Comparison of ENCODE assay signal across 8 cellular contexts in genomic region chr1:112954945-112955677, GRCh38. TPM values are rescaled to one million over a fixed set of nuclear protein-coding genes. Genes with fewer than 3 reads are reported as not detected.
DNase-seq lines count a peak whose midpoint lies in the region; ATAC-seq and TF ChIP-seq lines count a peak whose summit lies in the region.

No MANE protein-coding gene starts in this region.

- H3K27ac Mint-ChIP-seq in CD4-positive, alpha-beta T cell, result peak overlapping the region; percentile 76
- H3K27ac Mint-ChIP-seq in natural killer cell treated with Interleukin-12 subunit alpha and Interleukin-12 subunit beta and Interleukin-15 and Interleukin-18, amount 100 ng/mL, for 72 hours, result peak overlapping the region; percentile 35 to 90

- H3K36me3 Mint-ChIP-seq in CD4-positive, alpha-beta T cell (ENCODE audit: low read depth), result peaks cover 12% of the 10 kb centered on the region
- peaks cover 12% of the 10 kb centered on the region for H3K36me3 Mint-ChIP-seq in natural killer cell treated with Interleukin-12 subunit alpha and Interleukin-12 subunit beta and Interleukin-15 and Interleukin-18, amount 100 ng/mL, for 72 hours

- H2AFZ ChIP-seq in OCI-LY7 (ENCODE audit: low read length), result peak overlapping the region; percentile 36; the same call in 1 of the 2 replicates
- H2AFZ ChIP-seq in fibroblast of lung (ENCODE audit: low read length), result peak overlapping the region; percentile 42

- H3K9me3 ChIP-seq in CD4-positive, alpha-beta T cell (ENCODE audit: control insufficient read depth, low read length), result no peaks in the 10 kb centered on the region
- H3K9me3 ChIP-seq in OCI-LY7 (ENCODE audit: low read length) (no peaks in the 10 kb centered on the region), fibroblast of lung (ENCODE audit: control insufficient read depth, insufficient read depth, low read depth, low read length) (no peaks in the 10 kb centered on the region), stomach smooth muscle (ENCODE audit: control insufficient read depth in 2 of 2, low read length in 2 of 2) (no peaks in the 10 kb centered on the region)

- BruUV-seq in OCI-LY7 (replicated peaks; lab: Mats Ljungman, UMichigan), result TSS peak; percentile 60

- DNase-seq in CD4-positive, alpha-beta T cell, result peak; percentile 0 to 44 (median 20)
- peak; percentile 79 for DNase-seq in OCI-LY7 (ENCODE audit: low spot score)
- peak; percentile 81 to 82 for DNase-seq in activated T-cell treated with anti-CD3 and anti-CD28 coated beads, Interleukin-2, amount 50 U/mL, for 48 hours
- peak; percentile 64 to 75 for DNase-seq in fibroblast of lung (ENCODE audit: low read depth in 2 of 2)
- peak; percentile 72 for DNase-seq in natural killer cell treated with Interleukin-12 subunit alpha and Interleukin-12 subunit beta and Interleukin-15 and Interleukin-18, amount 100 ng/mL, for 72 hours (ENCODE audit: low spot score)

- no peak overlapping the region for H3K27ac ChIP-seq in CD4-positive, alpha-beta T cell (ENCODE audit: low read depth, low read length)
- H3K27ac ChIP-seq in OCI-LY7 (ENCODE audit: low read depth, low read length, poor library complexity, severe bottlenecking), result peak overlapping the region; percentile 87
- peak overlapping the region; percentile 87 for H3K27ac ChIP-seq in fibroblast of lung (ENCODE audit: insufficient read depth, low read length)
- H3K27ac ChIP-seq in stomach smooth muscle (ENCODE audit: low read length), result peak overlapping the region; percentile 88

- peak overlapping the region; percentile 98 for H3K4me3 Mint-ChIP-seq in CD4-positive, alpha-beta T cell
- peak overlapping the region; percentile 89 for H3K4me3 Mint-ChIP-seq in natural killer cell treated with Interleukin-12 subunit alpha and Interleukin-12 subunit beta and Interleukin-15 and Interleukin-18, amount 100 ng/mL, for 72 hours

- TF ChIP-seq CTCF in CD4-positive, alpha-beta T cell (IDR thresholded peaks at IDR 0.05), result no peak
- TF ChIP-seq CTCF in OCI-LY7 (conservative IDR thresholded peaks at IDR 0.05; ENCODE audit: low read length) (no peak), fibroblast of lung (conservative IDR thresholded peaks at IDR 0.05 in 1 of 2, IDR thresholded peaks at IDR 0.05 in 1 of 2; ENCODE audit: low read depth in 1 of 2, low read length in 2 of 2) (no peak)

- H3K9me3 Mint-ChIP-seq in CD4-positive, alpha-beta T cell, result no peaks in the 10 kb centered on the region
- no peaks in the 10 kb centered on the region for H3K9me3 Mint-ChIP-seq in natural killer cell treated with Interleukin-12 subunit alpha and Interleukin-12 subunit beta and Interleukin-15 and Interleukin-18, amount 100 ng/mL, for 72 hours

- H3K4me1 ChIP-seq in OCI-LY7 (ENCODE audit: insufficient read depth, low read length, poor library complexity, severe bottlenecking) (peaks cover 37% of the 10 kb centered on the region), fibroblast of lung (ENCODE audit: control insufficient read depth, extremely low read depth, insufficient read depth, low read length) (peaks cover 8% of the 10 kb centered on the region), stomach smooth muscle (ENCODE audit: control insufficient read depth, insufficient read depth, low read length) (peaks cover 13% of the 10 kb centered on the region)

- H3K4me2 ChIP-seq in OCI-LY7 (ENCODE audit: low read length), result peak overlapping the region; percentile 95
- peak overlapping the region; percentile 95 for H3K4me2 ChIP-seq in fibroblast of lung (ENCODE audit: extremely low read depth, insufficient read depth, low read length)

- H3K27me3 Mint-ChIP-seq in CD4-positive, alpha-beta T cell, result no peaks in the 10 kb centered on the region
- peaks cover 0 to 3% of the 10 kb centered on the region in 2 donors for H3K27me3 Mint-ChIP-seq in natural killer cell treated with Interleukin-12 subunit alpha and Interleukin-12 subunit beta and Interleukin-15 and Interleukin-18, amount 100 ng/mL, for 72 hours

- intact Hi-C loops in CD4-positive, alpha-beta T cell (cut with DNase I, micrococcal nuclease), result loop anchor here (2.0 to 10.0 kb wide), 10 partner anchors 73 to 1560 kb away; partner anchors contain the start of genes RSBN1 (in 2 of the 2), CAPZA1 (in 1 of the 2), CTTNBP2NL (in 1 of the 2) and MAGI3 (in 1 of the 2)
- intact Hi-C loops in OCI-LY7 (cut with micrococcal nuclease; ENCODE audit: unreplicated experiment), result loop anchor here (2.0 to 10.0 kb wide), 6 partner anchors 18 to 990 kb away; partner anchors contain the start of genes CTTNBP2NL and LRIG2

- peaks cover 56% of the 10 kb centered on the region for H3K4me1 Mint-ChIP-seq in CD4-positive, alpha-beta T cell (ENCODE audit: low read depth)
- H3K4me1 Mint-ChIP-seq in natural killer cell treated with Interleukin-12 subunit alpha and Interleukin-12 subunit beta and Interleukin-15 and Interleukin-18, amount 100 ng/mL, for 72 hours (ENCODE audit: low read depth in 2 of 2), result peaks cover 30 to 47% of the 10 kb centered on the region in 2 donors

- peaks cover 31% of the 10 kb centered on the region for H3K36me3 ChIP-seq in OCI-LY7 (ENCODE audit: insufficient read depth, low read length)
- H3K36me3 ChIP-seq in fibroblast of lung (ENCODE audit: control insufficient read depth, insufficient read depth, low read length), result no peaks in the 10 kb centered on the region
- H3K36me3 ChIP-seq in stomach smooth muscle (ENCODE audit: control insufficient read depth in 2 of 2, insufficient read depth in 2 of 2, low read length in 2 of 2), result no peaks in the 10 kb centered on the region

- H3K9me2 ChIP-seq in OCI-LY7 (ENCODE audit: insufficient read depth, low read length), result no peaks in the 10 kb centered on the region

- CTCF ChIA-PET in CD4-positive, alpha-beta T cell (lab: Charles Lee), result interaction anchor here (2.4 kb wide), 1 partner anchor 118 kb away, joined by 10 read pairs; the partner anchor contains the start of gene LRIG2
- CTCF ChIA-PET in OCI-LY7 (lab: Charles Lee; ENCODE audit: unreplicated experiment), result no interaction called here

- H3K4me3 ChIP-seq in OCI-LY7 (ENCODE audit: low read depth, low read length, poor library complexity, severe bottlenecking) (peak overlapping the region; percentile 88), fibroblast of lung (replicated peaks in 1 of 4; ENCODE audit: control extremely low read depth in 1 of 4, insufficient read depth in 1 of 4, low read depth in 3 of 4, low read length in 4 of 4) (peak overlapping the region; percentile 52 to 89 (median 66)), stomach smooth muscle (ENCODE audit: low read length in 2 of 2) (peak overlapping the region; percentile 91 to 93)

- POLR2A ChIA-PET in CD4-positive, alpha-beta T cell (lab: Charles Lee), result interaction anchor here (1.3 to 1.8 kb wide), 2 partner anchors 118 to 337 kb away, joined by 4 to 5 read pairs; partner anchors contain the start of gene LRIG2
- POLR2A ChIA-PET in OCI-LY7 (lab: Charles Lee), result interaction anchor here (1.1 to 2.8 kb wide), 4 partner anchors 13 to 118 kb away, joined by 4 to 31 read pairs (median 6); partner anchors contain the start of gene LRIG2

- H3K9ac ChIP-seq in fibroblast of lung (ENCODE audit: insufficient read depth, low read length), result peak overlapping the region; percentile 85
- H3K9ac ChIP-seq in stomach smooth muscle (ENCODE audit: low read length in 2 of 2), result peak overlapping the region; percentile 83 to 92

- peak; percentile 4 for ATAC-seq in CD4-positive, alpha-beta T cell (ENCODE audit: poor library complexity)
- ATAC-seq in GM19395 (IDR thresholded peaks at IDR 0.05; ENCODE audit: unreplicated experiment) (peak; percentile 27), HG03520 (IDR thresholded peaks at IDR 0.05; ENCODE audit: unreplicated experiment) (peak; percentile 1)
- ATAC-seq in natural killer cell treated with Interleukin-12 subunit alpha and Interleukin-12 subunit beta and Interleukin-15 and Interleukin-18, amount 100 ng/mL, for 72 hours, result peak; percentile 40 to 63

- H3K27me3 ChIP-seq in CD4-positive, alpha-beta T cell (ENCODE audit: control insufficient read depth, insufficient read depth, low read length), result no peaks in the 10 kb centered on the region
- H3K27me3 ChIP-seq in fibroblast of lung (ENCODE audit: control insufficient read depth, insufficient read depth, low read length) (no peaks in the 10 kb centered on the region), stomach smooth muscle (ENCODE audit: control insufficient read depth in 1 of 2, insufficient read depth in 2 of 2, low read length in 2 of 2) (no peaks in the 10 kb centered on the region)

- H4K20me1 ChIP-seq in OCI-LY7 (ENCODE audit: insufficient read depth, low read length) (peaks cover 40% of the 10 kb centered on the region), fibroblast of lung (ENCODE audit: control insufficient read depth, extremely low read depth, insufficient read depth, low read length) (no peaks in the 10 kb centered on the region)

- H3K79me2 ChIP-seq in OCI-LY7 (ENCODE audit: insufficient read depth, low read depth, low read length) (peaks cover 94% of the 10 kb centered on the region), fibroblast of lung (ENCODE audit: control insufficient read depth, insufficient read depth, low read length) (peaks cover 75% of the 10 kb centered on the region)

RNA-seq across cellular contexts. Expression of gene SLC16A1, which starts 0.9 kb away (rescaled TPM):
- total RNA-seq in CD4-positive, alpha-beta T cell, result 10 to 100 TPM; 22.9 to 26.6 TPM
- total RNA-seq in OCI-LY7 (2014; rRNA removed; shearing (Covaris generic)), result 50.9 and 56.1 TPM in 2 replicates
- total RNA-seq in OCI-LY7 (2022) (60.3 and 67.8 TPM in 2 replicates), fibroblast of lung (59.1 and 70.1 TPM in 2 replicates)
- 51.3 and 63.3 TPM in 2 replicates for polyA plus RNA-seq in fibroblast of lung
- 33.7 and 34.7 TPM in 2 replicates for polyA plus RNA-seq in fibroblast of lung (2012)
- polyA minus RNA-seq in fibroblast of lung (ENCODE audit: low replicate concordance), result 103 and 114 TPM in 2 replicates
- total RNA-seq in natural killer cell treated with Interleukin-12 subunit alpha and Interleukin-12 subunit beta and Interleukin-15 and Interleukin-18, amount 100 ng/mL, for 72 hours, result 10 to 100 TPM; 47.8 to 88.4 TPM

Comparison
In these comparisons a context has a peak if more than half of its experiments do, and no peak if none do; other contexts are left out.
1. ATAC-seq: peak in every context shown above with its lines; median percentile 52 in natural killer cell treated with Interleukin-12 subunit alpha and Interleukin-12 subunit beta and Interleukin-15 and Interleukin-18, amount 100 ng/mL, for 72 hours; 27 in GM19395; 4 in CD4-positive, alpha-beta T cell; 1 in HG03520.
2. DNase-seq: peak in every context shown above with its lines; median percentile 82 in activated T-cell treated with anti-CD3 and anti-CD28 coated beads, Interleukin-2, amount 50 U/mL, for 48 hours; 79 in OCI-LY7; 72 in natural killer cell treated with Interleukin-12 subunit alpha and Interleukin-12 subunit beta and Interleukin-15 and Interleukin-18, amount 100 ng/mL, for 72 hours; 70 in fibroblast of lung; 20 in CD4-positive, alpha-beta T cell.